23 cellular contexts compared by ENCODE assay signal in the genomic region with DNA sequence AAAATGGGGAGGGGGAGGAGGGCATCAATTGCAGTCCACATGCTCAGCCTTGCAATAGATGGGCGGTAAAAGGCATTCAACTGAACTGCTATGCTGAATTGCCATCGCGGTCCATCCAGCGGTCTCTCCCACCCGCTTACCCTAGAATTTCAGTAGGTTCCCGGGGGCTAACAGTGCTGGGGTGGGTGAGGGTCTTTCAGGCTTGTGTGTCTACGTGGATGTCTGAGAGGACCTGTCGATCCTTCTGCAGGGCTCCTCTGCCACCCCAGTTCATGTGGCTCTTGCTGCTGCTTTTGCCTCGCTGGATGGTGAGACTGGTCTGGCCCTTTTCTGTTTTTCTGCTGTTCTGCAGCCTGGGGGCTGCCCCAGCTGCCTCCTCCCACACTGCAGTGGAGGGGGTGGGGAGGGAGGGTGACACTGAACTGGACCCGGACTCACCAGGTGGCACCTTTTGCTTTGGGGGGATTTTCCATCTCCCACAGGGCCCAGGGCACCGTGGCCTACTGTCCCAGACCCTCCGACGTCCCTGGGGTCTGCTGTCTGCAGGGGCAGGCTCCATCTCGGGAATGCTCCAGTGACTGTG. TPM values are rescaled to one million over a fixed set of nuclear protein-coding genes. Genes with fewer than 3 reads are reported as not detected.
DNase-seq lines count a peak whose midpoint lies in the region; ATAC-seq and TF ChIP-seq lines count a peak whose summit lies in the region.
"Had no signal": no experiment of that assay in that cellular context is flagged by ENCODE, and none has a peak within 500 bp of the region (broad histone marks: within the 10 kb centered on the region; RNA-seq: fewer than 3 reads in every experiment).

No MANE protein-coding gene starts in this region.

- H3K79me1 ChIP-seq in mesendoderm (ENCODE audit: low read length): no peaks in the 10 kb centered on the region

- H3K27ac ChIP-seq in right cardiac atrium (ENCODE audit: low read length) (no peak overlapping the region), heart right ventricle (no peak overlapping the region), mesendoderm (ENCODE audit: low read depth, low read length) (no peak overlapping the region), upper lobe of left lung (no peak overlapping the region), left lung (no peak overlapping the region)
- H3K27ac ChIP-seq: KMS-11, PC-9 had no signal

- no peak overlapping the region for H3K27ac Mint-ChIP-seq in activated CD4-positive, alpha-beta T cell treated with anti-CD3 and anti-CD28 coated beads, Interleukin-2, amount 10 ng/mL, durations not matched to agents 7 days and 5 days
- no peak overlapping the region for H3K27ac Mint-ChIP-seq in activated CD8-positive, alpha-beta T cell treated with anti-CD3 and anti-CD28 coated beads, Interleukin-2, amount 10 ng/mL, durations not matched to agents 7 days and 5 days

- H3K4me1 Mint-ChIP-seq in activated CD4-positive, alpha-beta T cell treated with anti-CD3 and anti-CD28 coated beads, Interleukin-2, amount 10 ng/mL, durations not matched to agents 7 days and 5 days: no peaks in the 10 kb centered on the region
- H3K4me1 Mint-ChIP-seq in activated CD8-positive, alpha-beta T cell treated with anti-CD3 and anti-CD28 coated beads, Interleukin-2, amount 10 ng/mL, durations not matched to agents 7 days and 5 days (ENCODE audit: low read depth): no peaks in the 10 kb centered on the region

- no peak overlapping the region for H2BK15ac ChIP-seq in mesendoderm (replicated peaks; ENCODE audit: low read depth)

- H3K27me3 Mint-ChIP-seq in activated CD4-positive, alpha-beta T cell treated with anti-CD3 and anti-CD28 coated beads, Interleukin-2, amount 10 ng/mL, durations not matched to agents 7 days and 5 days: no peaks in the 10 kb centered on the region
- no peaks in the 10 kb centered on the region for H3K27me3 Mint-ChIP-seq in activated CD8-positive, alpha-beta T cell treated with anti-CD3 and anti-CD28 coated beads, Interleukin-2, amount 10 ng/mL, durations not matched to agents 7 days and 5 days (ENCODE audit: low read depth)

- H2BK5ac ChIP-seq in mesendoderm (ENCODE audit: low read length): no peak overlapping the region

- peaks cover 16% of the 10 kb centered on the region for H3K36me3 Mint-ChIP-seq in activated CD4-positive, alpha-beta T cell treated with anti-CD3 and anti-CD28 coated beads, Interleukin-2, amount 10 ng/mL, durations not matched to agents 7 days and 5 days (ENCODE audit: low read depth)
- peaks cover 14% of the 10 kb centered on the region for H3K36me3 Mint-ChIP-seq in activated CD8-positive, alpha-beta T cell treated with anti-CD3 and anti-CD28 coated beads, Interleukin-2, amount 10 ng/mL, durations not matched to agents 7 days and 5 days (ENCODE audit: low read depth)

- H2AK5ac ChIP-seq in mesendoderm (ENCODE audit: low read length): no peak overlapping the region

- CTCF ChIA-PET in activated CD4-positive, alpha-beta T cell treated with anti-CD3 and anti-CD28 coated beads, Interleukin-2, amount 10 ng/mL, durations not matched to agents 7 days and 5 days (lab: Charles Lee): no interaction called here
- CTCF ChIA-PET in activated CD8-positive, alpha-beta T cell treated with anti-CD3 and anti-CD28 coated beads, Interleukin-2, amount 10 ng/mL, durations not matched to agents 7 days and 5 days (lab: Charles Lee): no interaction called here

- 92% methylated on average over 14 of the region's 14 CpGs for WGBS in right cardiac atrium
- WGBS in heart right ventricle, 2 donors: 92 to 96% methylated on average over 14 of the region's 14 CpGs
- WGBS in mesendoderm (ENCODE audit: extremely low coverage, insufficient coverage, low lambda C conversion rate): no CpG with 5 or more reads among the region's 14 CpGs
- 93 to 95% methylated on average over 10 to 14 of the region's 14 CpGs for WGBS in upper lobe of left lung, 2 donors

- no peak overlapping the region for H4K8ac ChIP-seq in mesendoderm (ENCODE audit: low read depth, low read length)

- H3K56ac ChIP-seq in mesendoderm (ENCODE audit: low read length): peak overlapping the region; percentile 32

- H2BK120ac ChIP-seq in mesendoderm (ENCODE audit: low read depth, low read length): no peak overlapping the region

- H3K4me3 Mint-ChIP-seq in activated CD4-positive, alpha-beta T cell treated with anti-CD3 and anti-CD28 coated beads, Interleukin-2, amount 10 ng/mL, durations not matched to agents 7 days and 5 days: no peak overlapping the region
- H3K4me3 Mint-ChIP-seq in activated CD8-positive, alpha-beta T cell treated with anti-CD3 and anti-CD28 coated beads, Interleukin-2, amount 10 ng/mL, durations not matched to agents 7 days and 5 days: no peak overlapping the region

- H4K5ac ChIP-seq in mesendoderm (ENCODE audit: low read length): no peak overlapping the region

- no peak overlapping the region for H3K18ac ChIP-seq in mesendoderm (ENCODE audit: low read length)

- H3K4me2 ChIP-seq in mesendoderm (ENCODE audit: low read length): no peak overlapping the region
- H3K4me2 ChIP-seq: KMS-11, PC-9 had no signal

- TF ChIP-seq POLR2A in upper lobe of left lung (IDR thresholded peaks at IDR 0.05): no peak

- H3K36me3 ChIP-seq in heart right ventricle: peaks cover 0 to 38% (median 22%) of the 10 kb centered on the region in 9 donors
- peaks cover 3% of the 10 kb centered on the region for H3K36me3 ChIP-seq in mesendoderm (ENCODE audit: control insufficient read depth, insufficient read depth, low read length)
- H3K36me3 ChIP-seq in upper lobe of left lung: peaks cover 0 to 11% (median 9%) of the 10 kb centered on the region in 4 donors
- peaks cover 0 to 13% of the 10 kb centered on the region in 2 donors for H3K36me3 ChIP-seq in left lung

- H3K4me3 ChIP-seq in right cardiac atrium (ENCODE audit: low read length) (no peak overlapping the region), heart right ventricle (no peak overlapping the region), mesendoderm (ENCODE audit: low read length) (no peak overlapping the region), upper lobe of left lung (no peak overlapping the region), left lung (no peak overlapping the region)
- H3K4me3 ChIP-seq: PC-9 had no signal

- H3K4me1 ChIP-seq in right cardiac atrium (ENCODE audit: control insufficient read depth, insufficient read depth, low read length) (peaks cover 2% of the 10 kb centered on the region), heart right ventricle (peaks cover 0 to 29% (median 6%) of the 10 kb centered on the region in 9 donors), mesendoderm (ENCODE audit: control insufficient read depth, low read depth, low read length) (peaks cover 5% of the 10 kb centered on the region), upper lobe of left lung (no peaks in the 10 kb centered on the region), left lung (no peaks in the 10 kb centered on the region)

- no peaks in the 10 kb centered on the region for H3K9me3 ChIP-seq in right cardiac atrium (ENCODE audit: control insufficient read depth, low read length)
- H3K9me3 ChIP-seq in heart right ventricle: peaks cover 0 to 7% (median 0%) of the 10 kb centered on the region in 11 donors
- no peaks in the 10 kb centered on the region for H3K9me3 ChIP-seq in upper lobe of left lung
- no peaks in the 10 kb centered on the region for H3K9me3 ChIP-seq in left lung

- intact Hi-C loops in right cardiac atrium (cut with DNase I): no loop called here
- intact Hi-C loops in heart right ventricle (cut with DNase I): no loop called here
- intact Hi-C loops in posterior vena cava (cut with DNase I): loop anchor here in 1 of 2 donors (5.0 kb wide), 1 partner anchor 49 kb away; no protein-coding TSS in a partner anchor
- intact Hi-C loops in left lung (cut with DNase I): no loop called here

- H3K23ac ChIP-seq in mesendoderm (ENCODE audit: low read length): no peak overlapping the region

- H3K4ac ChIP-seq in mesendoderm (ENCODE audit: low read depth, low read length): no peak overlapping the region

- ATAC-seq in right cardiac atrium: peak; percentile 10 to 25
- no peak for ATAC-seq in heart right ventricle
- ATAC-seq in upper lobe of left lung (ENCODE audit: low FRiP score in 2 of 2): peak; percentile 2 to 16
- ATAC-seq in left lung: no peak
- ATAC-seq in activated CD8-positive, alpha-beta T cell treated with anti-CD3 and anti-CD28 coated beads, Interleukin-2, amount 10 ng/mL, durations not matched to agents 7 days and 5 days: no peak

- H3K27me3 ChIP-seq in right cardiac atrium (ENCODE audit: control insufficient read depth, insufficient read depth): no peaks in the 10 kb centered on the region
- H3K27me3 ChIP-seq in heart right ventricle: no peaks in the 10 kb centered on the region
- H3K27me3 ChIP-seq in mesendoderm (ENCODE audit: insufficient read depth, low read length, poor library complexity): no peaks in the 10 kb centered on the region
- no peaks in the 10 kb centered on the region for H3K27me3 ChIP-seq in upper lobe of left lung
- no peaks in the 10 kb centered on the region for H3K27me3 ChIP-seq in left lung

- no peak overlapping the region for H3K9ac ChIP-seq in mesendoderm (ENCODE audit: low read length)
- H3K9ac ChIP-seq: KMS-11 had no signal

- TF ChIP-seq EP300 in upper lobe of left lung (IDR thresholded peaks at IDR 0.05): no peak

- no peak for DNase-seq in right cardiac atrium
- no peak for DNase-seq in heart right ventricle
- no peak for DNase-seq in mesendoderm
- DNase-seq in posterior vena cava (ENCODE audit: low spot score): peak; percentile 68
- DNase-seq in upper lobe of left lung: no peak
- no peak for DNase-seq in activated CD4-positive, alpha-beta T cell treated with anti-CD3 and anti-CD28 coated beads, Interleukin-2, amount 10 ng/mL, durations not matched to agents 7 days and 5 days
- no peak for DNase-seq in left lung
- DNase-seq in activated CD8-positive, alpha-beta T cell treated with anti-CD3 and anti-CD28 coated beads, Interleukin-2, amount 10 ng/mL, durations not matched to agents 7 days and 5 days: no peak
- DNase-seq: 8988T, ACHN, DMS153, DND-41, HCEC 1CT, IMR-90, NCI-H1048, NCI-H1417, NCI-H1694, NCI-H2081, NCI-H2227 treated with DMSO at 0.1 percent for 48 hours, NCI-H526 treated with DMSO at 0.1 percent for 48 hours, PC-9, SHP77 had no signal

- H3K79me2 ChIP-seq in mesendoderm (ENCODE audit: control insufficient read depth, insufficient read depth, low read length): no peaks in the 10 kb centered on the region

- H3K9me3 Mint-ChIP-seq in activated CD4-positive, alpha-beta T cell treated with anti-CD3 and anti-CD28 coated beads, Interleukin-2, amount 10 ng/mL, durations not matched to agents 7 days and 5 days: peaks cover 2% of the 10 kb centered on the region
- no peaks in the 10 kb centered on the region for H3K9me3 Mint-ChIP-seq in activated CD8-positive, alpha-beta T cell treated with anti-CD3 and anti-CD28 coated beads, Interleukin-2, amount 10 ng/mL, durations not matched to agents 7 days and 5 days (ENCODE audit: insufficient read depth)

- POLR2A ChIA-PET in activated CD4-positive, alpha-beta T cell treated with anti-CD3 and anti-CD28 coated beads, Interleukin-2, amount 10 ng/mL, durations not matched to agents 7 days and 5 days (lab: Charles Lee): no interaction called here
- POLR2A ChIA-PET in activated CD8-positive, alpha-beta T cell treated with anti-CD3 and anti-CD28 coated beads, Interleukin-2, amount 10 ng/mL, durations not matched to agents 7 days and 5 days (lab: Charles Lee): no interaction called here

- no peak for TF ChIP-seq CTCF in heart right ventricle (IDR thresholded peaks at IDR 0.05)
- no peak for TF ChIP-seq CTCF in upper lobe of left lung (IDR thresholded peaks at IDR 0.05)
- TF ChIP-seq CTCF in left lung (IDR thresholded peaks at IDR 0.05): no peak

RNA-seq across cellular contexts. Expression of gene ACKR3, which starts 14.1 kb away (rescaled TPM):
- 10 to 100 TPM; 27.4 to 50.1 (median 33.8) TPM for total RNA-seq in right cardiac atrium
- polyA plus RNA-seq in right cardiac atrium: 22.5 TPM
- total RNA-seq in heart right ventricle: 100 to 1,000 TPM in 1 of 10 donors, 10 to 100 TPM in 9; 17.7 to 102 (median 49.3) TPM
- polyA plus RNA-seq in heart right ventricle: 10 to 100 TPM; 18.5 to 23.2 TPM
- polyA plus RNA-seq in mesendoderm (2013, experiment 1 of 2): 5.3 TPM
- polyA plus RNA-seq in mesendoderm (2013, experiment 2 of 2): 4.6 TPM
- total RNA-seq in posterior vena cava: 100 to 1,000 TPM; 124 to 132 TPM
- total RNA-seq in upper lobe of left lung: 10 to 100 TPM in 3 of 6 donors, 1 to 10 TPM in 3; 3.9 to 28.5 (median 10.5) TPM
- 1 to 10 TPM; 5.4 to 6.4 TPM for total RNA-seq in activated CD4-positive, alpha-beta T cell treated with anti-CD3 and anti-CD28 coated beads, Interleukin-2, amount 10 ng/mL, durations not matched to agents 7 days and 5 days
- 10 to 100 TPM in 1 of 2 donors, 1 to 10 TPM in 1; 9.9 to 12.6 TPM for total RNA-seq in left lung
- 1 to 10 TPM; 3.6 TPM for total RNA-seq in activated CD8-positive, alpha-beta T cell treated with anti-CD3 and anti-CD28 coated beads, Interleukin-2, amount 10 ng/mL, durations not matched to agents 7 days and 5 days
- total RNA-seq: IMR-90 had no signal
- polyA plus RNA-seq: IMR-90 had no signal

Comparison
In these comparisons a context has a peak if more than half of its experiments do, and no peak if none do; other contexts are left out.
1. ATAC-seq: peak in right cardiac atrium (2 of 2) and upper lobe of left lung (2 of 2); none in heart right ventricle (0 of 8), left lung (single experiment) and activated CD8-positive, alpha-beta T cell treated with anti-CD3 and anti-CD28 coated beads, Interleukin-2, amount 10 ng/mL, durations not matched to agents 7 days and 5 days (single experiment).